In the genomic region with DNA sequence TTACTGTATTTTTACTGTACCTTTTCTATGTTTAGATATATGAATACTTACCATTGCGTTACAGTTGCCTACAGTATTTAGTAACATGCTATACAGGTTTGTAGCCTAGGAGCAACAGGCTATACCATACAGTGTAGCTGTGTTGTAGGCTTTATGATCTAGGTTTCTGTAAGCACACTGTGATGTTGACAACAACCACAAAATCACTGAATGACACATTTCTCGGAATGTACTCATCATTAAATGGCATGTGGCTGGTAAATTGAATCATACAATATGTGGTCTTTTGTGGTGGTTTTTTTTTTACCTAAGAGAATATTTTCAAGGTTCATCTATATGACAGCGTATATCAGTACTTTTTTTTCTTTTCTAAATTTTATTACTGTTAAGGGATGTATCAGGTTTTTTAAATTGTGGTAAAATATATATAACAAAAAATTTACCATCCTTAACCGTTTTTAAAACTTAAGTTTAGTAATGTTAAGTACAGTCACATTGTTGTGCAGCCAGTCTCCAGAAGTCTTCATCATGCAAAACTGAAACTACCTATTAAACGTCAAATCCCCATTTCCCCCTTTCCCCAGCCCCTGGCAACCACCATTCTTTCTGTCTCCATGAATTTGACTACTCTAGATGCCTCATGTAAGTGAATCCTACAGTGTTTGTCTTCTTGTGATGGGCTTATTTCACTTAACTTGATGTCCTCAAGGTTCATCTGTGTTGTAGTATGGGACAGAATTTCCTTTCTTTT, we compare ENCODE assay signal across 11 cellular contexts.
A peak's percentile ranks its signal among the peaks of the same experiment; 100 is the strongest.
DNase-seq lines count a peak whose midpoint lies in the region; ATAC-seq and TF ChIP-seq lines count a peak whose summit lies in the region.
"Had no signal": no experiment of that assay in that cellular context is flagged by ENCODE, and none has a peak within 500 bp of the region (broad histone marks: within the 10 kb centered on the region; RNA-seq: fewer than 3 reads in every experiment).

No MANE protein-coding gene starts in this region.

- no peak for TF ChIP-seq CTCF in GM10248 (IDR thresholded peaks at IDR 0.05; ENCODE audit: control extremely low read depth, extremely low read depth, low read depth, missing control alignments)

- POLR2A ChIA-PET in GM10248 (lab: Yijun Ruan, JAX), result no interaction called here

- CTCF ChIA-PET in GM10248 (lab: Yijun Ruan, JAX), result interaction anchor here (1.1 kb wide), 1 partner anchor 67 kb away, joined by 3 read pairs; no protein-coding TSS in a partner anchor

- DNase-seq in GM03348 (ENCODE audit: low spot score), result peak; percentile 16
- peak; percentile 4 for DNase-seq in SW480 (ENCODE audit: low spot score)
- peak; percentile 13 for DNase-seq in foreskin melanocyte
- DNase-seq in NAMALWA (ENCODE audit: low spot score), result no peak
- DNase-seq in NCI-H187 (lab: John Stamatoyannopoulos, UW), result no peak
- no peak for DNase-seq in GM10248 (ENCODE audit: extremely low spot score)
- no peak for DNase-seq in NCI-H446 (lab: John Stamatoyannopoulos, UW)
- DNase-seq: activated CD8-positive, alpha-beta memory T cell treated with anti-CD3 and anti-CD28 coated beads, Interleukin-2, amount 50 U/mL, for 4 hours had no signal

- ATAC-seq in GM21786 (IDR thresholded peaks at IDR 0.05; ENCODE audit: unreplicated experiment), result peak; percentile 70
- ATAC-seq: HCT116, Panc1 had no signal

Comparison
In these comparisons a context has a peak if more than half of its experiments do, and no peak if none do; other contexts are left out.
1. DNase-seq: peak in GM03348 (single experiment), SW480 (single experiment) and foreskin melanocyte (single experiment); none in NAMALWA (single experiment), NCI-H187 (0 of 2), GM10248 (single experiment) and NCI-H446 (0 of 2).